ENCODE assay signal across 18 cellular contexts in genomic region chr2:111967018-111967417, GRCh38.
DNase-seq lines count a peak whose midpoint lies in the region; ATAC-seq and TF ChIP-seq lines count a peak whose summit lies in the region.
"Had no signal": no experiment of that assay in that cellular context is flagged by ENCODE, and none has a peak within 500 bp of the region (broad histone marks: within the 10 kb centered on the region; RNA-seq: fewer than 3 reads in every experiment).

No MANE protein-coding gene starts in this region.

- H3K27ac Mint-ChIP-seq in stimulated activated effector memory CD8-positive, alpha-beta T cell treated with anti-CD3 and anti-CD28 coated beads, Interleukin-12 subunit alpha, Interleukin-12 subunit beta, amount 100 ng/mL, for 72 hours, result peak overlapping the region; percentile 54

- DNase-seq in CD1c-positive myeloid dendritic cell (ENCODE audit: extremely low spot score) (peak; percentile 10), SK-MEL-5 (ENCODE audit: low read depth, low spot score) (peak; percentile 45), epithelial cell of esophagus (ENCODE audit: low read depth) (peak; percentile 4), NCI-H345 treated with DMSO at 0.1 percent for 48 hours (lab: John Stamatoyannopoulos, UW; ENCODE audit: unreplicated experiment) (no peak)
- DNase-seq in stimulated activated effector memory CD8-positive, alpha-beta T cell treated with anti-CD3 and anti-CD28 coated beads, Interleukin-12 subunit alpha, Interleukin-12 subunit beta, amount 100 ng/mL, for 72 hours (ENCODE audit: low spot score in 2 of 2), result no peak
- DNase-seq in stimulated activated CD4-positive, alpha-beta T cell treated with anti-CD3 and anti-CD28 coated beads, Interleukin-2, amount 100 ng/mL, for 24 hours, result no peak
- DNase-seq: 8988T, AML-193, DMS53, KG1, NCI-H1092, NCI-H1436, NCI-H187 treated with DMSO at 0.1 percent for 48 hours, NCI-H510A, NCI-H774, OCI-M1, SJCRH30 had no signal

- H3K36me3 Mint-ChIP-seq in stimulated activated effector memory CD8-positive, alpha-beta T cell treated with anti-CD3 and anti-CD28 coated beads, Interleukin-12 subunit alpha, Interleukin-12 subunit beta, amount 100 ng/mL, for 72 hours, result no peaks in the 10 kb centered on the region

- H3K4me3 ChIP-seq in epithelial cell of esophagus (ENCODE audit: low read length), result no peak overlapping the region
- H3K4me3 ChIP-seq: SJCRH30 had no signal

- H3K9me3 Mint-ChIP-seq in stimulated activated effector memory CD8-positive, alpha-beta T cell treated with anti-CD3 and anti-CD28 coated beads, Interleukin-12 subunit alpha, Interleukin-12 subunit beta, amount 100 ng/mL, for 72 hours, result no peaks in the 10 kb centered on the region

- H3K4me1 Mint-ChIP-seq in stimulated activated effector memory CD8-positive, alpha-beta T cell treated with anti-CD3 and anti-CD28 coated beads, Interleukin-12 subunit alpha, Interleukin-12 subunit beta, amount 100 ng/mL, for 72 hours, result no peaks in the 10 kb centered on the region

- no peak for TF ChIP-seq CTCF in epithelial cell of esophagus (IDR thresholded peaks at IDR 0.05; ENCODE audit: insufficient read depth, low read depth, low read length, missing control alignments)

- ATAC-seq in stimulated activated effector memory CD8-positive, alpha-beta T cell treated with anti-CD3 and anti-CD28 coated beads, Interleukin-12 subunit alpha, Interleukin-12 subunit beta, amount 100 ng/mL, for 72 hours, result no peak
- ATAC-seq in HG03159 (IDR thresholded peaks at IDR 0.05; ENCODE audit: unreplicated experiment), result no peak

- no peak overlapping the region for H3K4me3 Mint-ChIP-seq in stimulated activated effector memory CD8-positive, alpha-beta T cell treated with anti-CD3 and anti-CD28 coated beads, Interleukin-12 subunit alpha, Interleukin-12 subunit beta, amount 100 ng/mL, for 72 hours

- in situ Hi-C loops in SK-MEL-5 (cut with HindIII; ENCODE audit: low pct_unique_long_range_greater_than_20kb, low sequenced_read_pairs), result no loop called here

Comparison
In these comparisons a context has a peak if more than half of its experiments do, and no peak if none do; other contexts are left out.
1. DNase-seq: peak in CD1c-positive myeloid dendritic cell (single experiment), SK-MEL-5 (single experiment) and epithelial cell of esophagus (single experiment); none in stimulated activated effector memory CD8-positive, alpha-beta T cell treated with anti-CD3 and anti-CD28 coated beads, Interleukin-12 subunit alpha, Interleukin-12 subunit beta, amount 100 ng/mL, for 72 hours (0 of 2), stimulated activated CD4-positive, alpha-beta T cell treated with anti-CD3 and anti-CD28 coated beads, Interleukin-2, amount 100 ng/mL, for 24 hours (0 of 2) and NCI-H345 treated with DMSO at 0.1 percent for 48 hours (single experiment).